In the genomic region with DNA sequence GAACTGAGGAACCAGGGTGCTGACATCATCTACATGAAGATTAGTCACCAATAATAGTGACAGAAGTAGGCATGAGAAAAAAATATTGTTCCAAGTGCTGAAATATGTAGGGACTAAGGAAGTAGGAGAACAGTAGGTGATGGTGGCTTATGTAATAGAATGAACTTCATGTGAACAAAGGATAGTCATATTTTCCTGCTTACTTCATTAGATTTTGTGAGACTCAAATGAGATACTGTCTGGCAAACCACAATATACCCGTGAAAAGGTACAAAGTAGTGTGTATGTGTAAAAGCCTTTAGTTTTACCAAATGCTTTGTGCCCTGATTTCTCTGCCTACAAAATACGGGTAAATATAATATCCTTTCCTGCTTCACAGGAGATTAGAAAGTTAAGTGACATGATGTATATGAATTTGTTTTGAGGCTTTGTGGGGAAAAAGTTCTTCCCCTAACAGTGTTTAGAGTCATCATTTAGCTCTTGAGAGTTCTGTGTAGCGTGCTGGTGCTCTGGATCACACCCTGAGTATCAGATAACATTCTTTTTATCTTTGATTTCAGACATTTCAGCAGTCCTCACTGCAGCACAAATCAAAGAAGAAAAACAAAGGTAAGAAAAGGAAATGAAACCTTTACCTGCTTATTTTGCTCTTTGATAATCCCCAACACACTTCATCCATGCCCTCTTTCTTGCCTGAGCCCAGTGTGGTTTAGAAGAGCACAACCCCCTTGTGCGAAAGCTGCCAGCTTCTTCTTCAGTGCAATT, we compare ENCODE assay signal across 14 cellular contexts.
"Had no signal": no experiment of that assay in that cellular context is flagged by ENCODE, and none has a peak within 500 bp of the region (broad histone marks: within the 10 kb centered on the region; RNA-seq: fewer than 3 reads in every experiment).

No MANE protein-coding gene starts in this region.

- H3K9me3 ChIP-seq: colonic mucosa, esophagus muscularis mucosa, neutrophil, uterus had no signal

- H3K27me3 ChIP-seq: colonic mucosa, esophagus muscularis mucosa, neutrophil, tibial artery, uterus had no signal

- H3K4me1 ChIP-seq: colonic mucosa, esophagus muscularis mucosa, parathyroid adenoma, tibial artery, uterus had no signal

- H3K4me3 ChIP-seq: colonic mucosa, esophagus muscularis mucosa, tibial artery, uterus had no signal

- H3K36me3 ChIP-seq: colonic mucosa, esophagus muscularis mucosa, neutrophil, tibial artery, uterus had no signal

- H3K27ac ChIP-seq: colonic mucosa, esophagus muscularis mucosa, neutrophil, parathyroid adenoma, tibial artery, uterus had no signal

- ATAC-seq: left lobe of liver had no signal

- DNase-seq: activated CD4-positive, alpha-beta T cell treated with anti-CD3 and anti-CD28 coated beads for 1 hour; activated CD8-positive, alpha-beta memory T cell treated with anti-CD3 and anti-CD28 coated beads, Interleukin-2, amount 50 U/mL, for 48 hours; activated effector memory CD4-positive, alpha-beta T cell treated with Interleukin-2 at 50 U/mL for 16 hours; colonic mucosa; effector CD4-positive, alpha-beta T cell; islet precursor cell; stimulated activated CD4-positive, alpha-beta T cell treated with anti-CD3 and anti-CD28 coated beads, Interleukin-1b, Interleukin-23, amount 100 ng/mL, for 48 hours; T1000; tibial artery; uterus had no signal
